In genomic region chr12:50271724-50272247, GRCh38 we compare ENCODE assay signal across 13 cellular contexts. TPM values are rescaled to one million over a fixed set of nuclear protein-coding genes. Genes with fewer than 3 reads are reported as not detected.
DNase-seq lines count a peak whose midpoint lies in the region; ATAC-seq and TF ChIP-seq lines count a peak whose summit lies in the region.
"Had no signal": no experiment of that assay in that cellular context is flagged by ENCODE, and none has a peak within 500 bp of the region (broad histone marks: within the 10 kb centered on the region; RNA-seq: fewer than 3 reads in every experiment).

No MANE protein-coding gene starts in this region.

- H3K9me3 ChIP-seq in breast epithelium (no peaks in the 10 kb centered on the region), gastroesophageal sphincter (no peaks in the 10 kb centered on the region), parathyroid adenoma (ENCODE audit: control insufficient read depth, low read length) (no peaks in the 10 kb centered on the region), vagina (no peaks in the 10 kb centered on the region)

- TF ChIP-seq POLR2A in breast epithelium (IDR thresholded peaks at IDR 0.05) (no peak), gastroesophageal sphincter (IDR thresholded peaks at IDR 0.05) (no peak), vagina (IDR thresholded peaks at IDR 0.05) (no peak)

- peak overlapping the region; percentile 14 for H2AFZ ChIP-seq in parathyroid adenoma

- BruUV-seq in MCF 10A (replicated peaks; lab: Mats Ljungman, UMichigan), result no TSS peak

- ATAC-seq in gastroesophageal sphincter (peak; percentile 60), HG03045 (IDR thresholded peaks at IDR 0.05; ENCODE audit: unreplicated experiment) (no peak), GM18870 (IDR thresholded peaks at IDR 0.05; ENCODE audit: unreplicated experiment) (no peak)
- ATAC-seq: T-helper 17 cell had no signal

- H3K27ac Mint-ChIP-seq in MCF 10A (ENCODE audit: low read depth, unreplicated experiment), result no peak overlapping the region
- H3K27ac Mint-ChIP-seq: T-helper 17 cell had no signal

- CTCF ChIA-PET in MCF 10A (lab: Yijun Ruan, JAX), result interaction anchor here (0.8 to 1.1 kb wide), 2 partner anchors 12 to 226 kb away, joined by 3 to 4 read pairs; partner anchors contain the start of gene LIMA1

- H3K36me3 ChIP-seq in breast epithelium (no peaks in the 10 kb centered on the region), gastroesophageal sphincter (no peaks in the 10 kb centered on the region), parathyroid adenoma (ENCODE audit: control insufficient read depth, insufficient read depth, low read length) (no peaks in the 10 kb centered on the region), vagina (no peaks in the 10 kb centered on the region)

- H3K4me3 ChIP-seq in breast epithelium (peak overlapping the region; percentile 20 to 55 (median 36)), gastroesophageal sphincter (peak overlapping the region; percentile 20 to 29), parathyroid adenoma (ENCODE audit: low read depth, low read length) (no peak overlapping the region), vagina (peak overlapping the region; percentile 2 to 31)

- DNase-seq in breast epithelium (ENCODE audit: low spot score in 2 of 2) (no peak), MCF 10A (ENCODE audit: unreplicated experiment) (no peak), vagina (ENCODE audit: extremely low spot score in 2 of 2) (no peak), retina (no peak)
- DNase-seq: GOT3, NCI-H774, T-helper 17 cell had no signal

- H3K36me3 Mint-ChIP-seq in MCF 10A (ENCODE audit: insufficient read depth, unreplicated experiment), result no peaks in the 10 kb centered on the region

- H3K9ac ChIP-seq in parathyroid adenoma, result no peak overlapping the region

- no peak for TF ChIP-seq EP300 in gastroesophageal sphincter (IDR thresholded peaks at IDR 0.05)

- H3K4me2 ChIP-seq in parathyroid adenoma (ENCODE audit: low read length), result peak overlapping the region; percentile 18

- H3K4me1 ChIP-seq in breast epithelium (no peaks in the 10 kb centered on the region), gastroesophageal sphincter (peaks cover 0 to 47% (median 3%) of the 10 kb centered on the region in 3 donors), parathyroid adenoma (no peaks in the 10 kb centered on the region), vagina (no peaks in the 10 kb centered on the region)

- H3K4me1 Mint-ChIP-seq in MCF 10A (ENCODE audit: insufficient read depth, unreplicated experiment), result peaks cover 12% of the 10 kb centered on the region

- H3K27ac ChIP-seq in breast epithelium (peak overlapping the region; percentile 83 to 89), gastroesophageal sphincter (peak overlapping the region; percentile 70 to 79 (median 74)), parathyroid adenoma (peak overlapping the region; percentile 54), vagina (peak overlapping the region; percentile 71)
- H3K27ac ChIP-seq: 22Rv1 had no signal

- H3K79me2 ChIP-seq in parathyroid adenoma, result peaks cover 3% of the 10 kb centered on the region

- TF ChIP-seq CTCF in breast epithelium (IDR thresholded peaks at IDR 0.05), result no peak
- TF ChIP-seq CTCF in MCF 10A (IDR thresholded peaks at IDR 0.05; ENCODE audit: unreplicated experiment), result no peak
- no peak for TF ChIP-seq CTCF in gastroesophageal sphincter (IDR thresholded peaks at IDR 0.05)
- TF ChIP-seq CTCF in parathyroid adenoma (IDR thresholded peaks at IDR 0.05), result no peak
- no peak for TF ChIP-seq CTCF in vagina (IDR thresholded peaks at IDR 0.05)

- H3K27me3 ChIP-seq in breast epithelium, result no peaks in the 10 kb centered on the region
- no peaks in the 10 kb centered on the region for H3K27me3 ChIP-seq in gastroesophageal sphincter
- H3K27me3 ChIP-seq in parathyroid adenoma (ENCODE audit: control insufficient read depth, insufficient read depth, low read length), result no peaks in the 10 kb centered on the region
- H3K27me3 ChIP-seq in vagina, result no peaks in the 10 kb centered on the region

- no peaks in the 10 kb centered on the region for H3K9me3 Mint-ChIP-seq in MCF 10A (ENCODE audit: unreplicated experiment)
- H3K9me3 Mint-ChIP-seq: neural crest cell had no signal

- no peak overlapping the region for H3K4me3 Mint-ChIP-seq in MCF 10A (ENCODE audit: unreplicated experiment)
- H3K4me3 Mint-ChIP-seq: neural crest cell, T-helper 17 cell had no signal

- POLR2A ChIA-PET in MCF 10A (lab: Yijun Ruan, JAX), result interaction anchor here (0.6 to 1.0 kb wide), 3 partner anchors 11 to 67 kb away, joined by 3 to 5 read pairs (median 3); no protein-coding TSS in a partner anchor

- no peaks in the 10 kb centered on the region for H3K27me3 Mint-ChIP-seq in MCF 10A (ENCODE audit: insufficient read depth, unreplicated experiment)
- H3K27me3 Mint-ChIP-seq: T-helper 17 cell had no signal

- WGBS in gastroesophageal sphincter (ENCODE audit: low coverage in 1 of 2), 2 donors, result 18 to 51% methylated on average over 2 of the region's 2 CpGs

- intact Hi-C loops in breast epithelium (cut with DNase I; ENCODE audit: low total_unique reads) (no loop called here), MCF 10A (cut with micrococcal nuclease) (no loop called here), vagina (cut with DNase I) (no loop called here)

RNA-seq across cellular contexts. Expression of gene LIMA1, which starts 11.5 kb away (rescaled TPM):
- 100 to 1,000 TPM; 128 to 162 (median 156) TPM for total RNA-seq in breast epithelium
- total RNA-seq in MCF 10A (2022), result 65.5 and 86.0 TPM in 2 replicates
- total RNA-seq in gastroesophageal sphincter, result 10 to 100 TPM; 27.6 to 91.3 (median 64.6) TPM
- total RNA-seq in vagina, result 99.2 TPM
